1 cellular context compared by ENCODE assay signal in the genomic region with DNA sequence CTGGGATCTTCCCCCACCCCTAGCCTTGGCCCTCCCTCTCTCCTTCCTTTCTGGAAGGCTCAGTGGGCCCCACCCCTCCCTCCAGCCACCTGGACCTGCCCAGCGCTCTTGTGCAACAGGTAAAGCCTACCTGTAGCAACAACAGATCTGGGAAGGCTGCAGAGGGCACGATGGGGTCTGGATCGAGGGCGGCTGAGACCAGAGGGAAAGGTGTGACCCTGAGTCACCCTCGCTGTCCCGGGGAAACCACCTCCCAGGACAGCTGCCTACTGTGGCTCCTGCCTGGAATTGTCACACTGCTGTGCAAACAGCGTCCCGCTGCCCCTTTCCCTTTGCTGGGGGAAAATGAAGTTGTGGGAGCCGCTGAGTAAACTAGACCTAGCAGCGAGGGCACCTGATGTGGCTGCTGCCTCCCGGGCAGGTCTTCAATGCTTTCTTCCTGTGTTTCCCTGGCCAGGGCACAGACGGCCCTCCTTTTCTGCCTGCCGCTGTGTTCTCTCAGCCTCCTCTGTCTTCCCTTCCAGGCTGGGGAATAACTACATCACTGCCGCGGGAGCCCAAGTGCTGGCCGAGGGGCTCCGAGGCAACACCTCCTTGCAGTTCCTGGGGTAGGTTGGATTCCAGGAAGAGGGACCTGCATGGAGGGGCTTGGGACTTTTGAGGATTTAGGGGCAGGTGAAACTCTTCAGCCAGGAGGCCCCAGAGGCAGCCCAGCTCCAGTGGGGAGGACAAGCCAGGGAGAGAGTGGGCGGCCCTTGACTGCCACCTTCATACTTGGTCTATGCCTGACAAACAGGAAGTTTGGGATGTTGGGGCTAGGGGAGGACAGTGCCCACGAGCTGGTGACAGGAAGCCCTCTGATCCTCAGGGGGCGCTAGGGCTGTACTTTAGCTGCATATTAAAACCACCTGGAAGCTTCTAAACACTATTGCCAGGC.
TF ChIP-seq lines count a peak whose summit lies in the region.

No MANE protein-coding gene starts in this region.

TF ChIP-seq in HCT116, 20 proteins besides CTCF, POLR2A, EP300 and RAD21 (continued from another document):
- TF ChIP-seq, protein P1, sequence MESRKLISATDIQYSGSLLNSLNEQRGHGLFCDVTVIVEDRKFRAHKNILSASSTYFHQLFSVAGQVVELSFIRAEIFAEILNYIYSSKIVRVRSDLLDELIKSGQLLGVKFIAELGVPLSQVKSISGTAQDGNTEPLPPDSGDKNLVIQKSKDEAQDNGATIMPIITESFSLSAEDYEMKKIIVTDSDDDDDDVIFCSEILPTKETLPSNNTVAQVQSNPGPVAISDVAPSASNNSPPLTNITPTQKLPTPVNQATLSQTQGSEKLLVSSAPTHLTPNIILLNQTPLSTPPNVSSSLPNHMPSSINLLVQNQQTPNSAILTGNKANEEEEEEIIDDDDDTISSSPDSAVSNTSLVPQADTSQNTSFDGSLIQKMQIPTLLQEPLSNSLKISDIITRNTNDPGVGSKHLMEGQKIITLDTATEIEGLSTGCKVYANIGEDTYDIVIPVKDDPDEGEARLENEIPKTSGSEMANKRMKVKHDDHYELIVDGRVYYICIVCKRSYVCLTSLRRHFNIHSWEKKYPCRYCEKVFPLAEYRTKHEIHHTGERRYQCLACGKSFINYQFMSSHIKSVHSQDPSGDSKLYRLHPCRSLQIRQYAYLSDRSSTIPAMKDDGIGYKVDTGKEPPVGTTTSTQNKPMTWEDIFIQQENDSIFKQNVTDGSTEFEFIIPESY (IDR thresholded peaks at IDR 0.05; ENCODE audit: extremely low read depth, insufficient replicate concordance, low read length), result no peak
- TF ChIP-seq ZNF274 (IDR thresholded peaks at IDR 0.05; ENCODE audit: low read depth, low read length) (no peak), CEBPB (IDR thresholded peaks at IDR 0.05; ENCODE audit: low read depth) (peak; percentile 61; the same call in 1 of the 2 replicates), EZH2 (IDR thresholded peaks at IDR 0.05) (no peak)
- TF ChIP-seq, protein P2, sequence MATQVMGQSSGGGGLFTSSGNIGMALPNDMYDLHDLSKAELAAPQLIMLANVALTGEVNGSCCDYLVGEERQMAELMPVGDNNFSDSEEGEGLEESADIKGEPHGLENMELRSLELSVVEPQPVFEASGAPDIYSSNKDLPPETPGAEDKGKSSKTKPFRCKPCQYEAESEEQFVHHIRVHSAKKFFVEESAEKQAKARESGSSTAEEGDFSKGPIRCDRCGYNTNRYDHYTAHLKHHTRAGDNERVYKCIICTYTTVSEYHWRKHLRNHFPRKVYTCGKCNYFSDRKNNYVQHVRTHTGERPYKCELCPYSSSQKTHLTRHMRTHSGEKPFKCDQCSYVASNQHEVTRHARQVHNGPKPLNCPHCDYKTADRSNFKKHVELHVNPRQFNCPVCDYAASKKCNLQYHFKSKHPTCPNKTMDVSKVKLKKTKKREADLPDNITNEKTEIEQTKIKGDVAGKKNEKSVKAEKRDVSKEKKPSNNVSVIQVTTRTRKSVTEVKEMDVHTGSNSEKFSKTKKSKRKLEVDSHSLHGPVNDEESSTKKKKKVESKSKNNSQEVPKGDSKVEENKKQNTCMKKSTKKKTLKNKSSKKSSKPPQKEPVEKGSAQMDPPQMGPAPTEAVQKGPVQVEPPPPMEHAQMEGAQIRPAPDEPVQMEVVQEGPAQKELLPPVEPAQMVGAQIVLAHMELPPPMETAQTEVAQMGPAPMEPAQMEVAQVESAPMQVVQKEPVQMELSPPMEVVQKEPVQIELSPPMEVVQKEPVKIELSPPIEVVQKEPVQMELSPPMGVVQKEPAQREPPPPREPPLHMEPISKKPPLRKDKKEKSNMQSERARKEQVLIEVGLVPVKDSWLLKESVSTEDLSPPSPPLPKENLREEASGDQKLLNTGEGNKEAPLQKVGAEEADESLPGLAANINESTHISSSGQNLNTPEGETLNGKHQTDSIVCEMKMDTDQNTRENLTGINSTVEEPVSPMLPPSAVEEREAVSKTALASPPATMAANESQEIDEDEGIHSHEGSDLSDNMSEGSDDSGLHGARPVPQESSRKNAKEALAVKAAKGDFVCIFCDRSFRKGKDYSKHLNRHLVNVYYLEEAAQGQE (IDR thresholded peaks at IDR 0.05; ENCODE audit: low read depth), result no peak
